8 cellular contexts compared by ENCODE assay signal in the genomic region with DNA sequence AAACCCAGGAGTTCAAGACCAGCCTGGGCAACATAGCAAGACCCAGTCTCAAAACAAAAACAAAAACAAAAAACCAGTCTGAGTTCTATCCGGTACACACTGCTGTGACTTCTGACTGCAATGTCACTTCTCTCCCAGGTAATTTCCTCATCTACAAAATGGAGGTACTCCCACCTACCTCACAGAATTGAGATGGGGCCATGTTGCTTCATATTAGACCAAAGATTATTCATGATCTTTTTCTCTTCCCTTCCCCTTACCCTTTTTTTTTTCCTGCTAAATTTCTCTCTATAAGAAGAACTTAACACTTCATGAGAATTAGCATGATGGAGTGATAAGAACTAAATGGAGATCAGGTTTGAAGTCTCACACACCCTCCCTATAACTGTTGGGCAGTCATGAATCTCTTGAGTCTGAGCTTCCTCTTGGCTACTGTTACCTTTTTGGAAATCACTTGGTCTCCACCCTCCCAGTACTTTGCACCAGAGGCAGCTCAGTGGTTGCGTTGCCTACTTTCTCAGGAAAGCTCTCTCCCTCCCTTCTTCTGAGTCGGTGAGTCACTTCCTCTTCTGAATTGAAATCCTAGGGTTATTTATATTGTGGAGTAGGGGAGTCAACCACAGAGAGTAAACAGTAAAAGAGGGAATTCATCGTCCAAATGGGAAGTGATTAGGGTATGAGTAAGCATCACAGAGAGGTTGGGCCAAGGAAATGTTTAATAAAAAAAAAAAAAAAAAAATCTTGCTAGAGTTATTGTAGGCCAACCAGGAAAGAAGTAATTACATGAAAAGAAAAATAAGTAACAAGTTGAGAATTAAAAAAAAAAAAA. TPM values are rescaled to one million over a fixed set of nuclear protein-coding genes. Genes with fewer than 3 reads are reported as not detected.
A peak's percentile ranks its signal among the peaks of the same experiment; 100 is the strongest.
DNase-seq lines count a peak whose midpoint lies in the region; ATAC-seq, FAIRE-seq and TF ChIP-seq lines count a peak whose summit lies in the region.

No MANE protein-coding gene starts in this region.

- SMC1A ChIA-PET in GM12878 (lab: Charles Lee; ENCODE audit: uncharacterized antibody, unreplicated experiment), result interaction anchor here (1.9 to 4.1 kb wide), 2 partner anchors 34 to 191 kb away, joined by 5 to 14 read pairs; no protein-coding TSS in a partner anchor

- no peaks in the 10 kb centered on the region for H4K20me1 ChIP-seq in GM12878 (ENCODE audit: control insufficient read depth, insufficient read depth)

- H3K4me3 ChIP-seq in GM12878, result no peak overlapping the region
- no peak overlapping the region for H3K4me3 ChIP-seq in kidney (ENCODE audit: low read length in 2 of 2)
- no peak overlapping the region for H3K4me3 ChIP-seq in upper lobe of left lung

- intact Hi-C loops in GM12878 (cut with micrococcal nuclease; ENCODE audit: unreplicated experiment), result no loop called here
- intact Hi-C loops in kidney (cut with DNase I), result no loop called here

- no peak overlapping the region for H3K4me2 ChIP-seq in GM12878 (ENCODE audit: control insufficient read depth, insufficient read depth)

- no TSS peak for BruUV-seq in GM12878 (replicated peaks; lab: Mats Ljungman, UMichigan)

- H3K9ac ChIP-seq in GM12878 (ENCODE audit: control insufficient read depth, insufficient read depth, low read length), result no peak overlapping the region
- no peak overlapping the region for H3K9ac ChIP-seq in kidney (ENCODE audit: low read length in 2 of 2)

- H3K9me3 ChIP-seq in GM12878 (replicated peaks; ENCODE audit: control insufficient read depth, insufficient read depth, low read length), result no peaks in the 10 kb centered on the region
- H3K9me3 ChIP-seq in kidney (ENCODE audit: control insufficient read depth in 1 of 2, low read length in 2 of 2), result no peaks in the 10 kb centered on the region
- H3K9me3 ChIP-seq in upper lobe of left lung, result no peaks in the 10 kb centered on the region

- no peak overlapping the region for H3K27ac ChIP-seq in GM12878 (ENCODE audit: control insufficient read depth, insufficient read depth)
- H3K27ac ChIP-seq in kidney (ENCODE audit: low read depth in 2 of 2, low read length in 2 of 2), result peak overlapping the region; percentile 4 to 20
- peak overlapping the region; percentile 28 to 78 (median 68) for H3K27ac ChIP-seq in upper lobe of left lung

- no peak for FAIRE-seq in GM12878 (lab: Jason Lieb, UNC)
- FAIRE-seq in kidney (lab: Jason Lieb, UNC), result peak; percentile 79

- in situ Hi-C loops in GM12878 (cut with MboI), result no loop called here

- ATAC-seq in GM12878 (no peak), upper lobe of left lung (ENCODE audit: low FRiP score in 2 of 2) (peak; percentile 94 to 96), HG03097 (IDR thresholded peaks at IDR 0.05; ENCODE audit: low FRiP score, unreplicated experiment) (no peak)

- CTCF ChIA-PET in GM12878 (lab: Yijun Ruan, JAX), result interaction anchor here (0.9 to 1.6 kb wide), 4 partner anchors 13 to 182 kb away, joined by 3 to 6 read pairs (median 4); partner anchors contain the start of gene MAP3K5

- POLR2A ChIA-PET in GM12878 (lab: Charles Lee), result interaction anchor here (0.7 kb wide), 1 partner anchor 151 kb away, joined by 5 read pairs; no protein-coding TSS in a partner anchor

- 57% methylated on average over 4 of the region's 4 CpGs for WGBS in GM12878 (ENCODE audit: insufficient coverage, insufficient replicate concordance, low lambda C conversion rate, missing lambda C conversion rate)
- 24 to 26% methylated on average over 4 of the region's 4 CpGs for WGBS in upper lobe of left lung, 2 donors

- DNase-seq in DMS79 treated with DMSO at 0.1 percent for 48 hours (lab: John Stamatoyannopoulos, UW) (peak; percentile 26), DMS79 (lab: John Stamatoyannopoulos, UW) (no peak), NCI-H2196 (lab: John Stamatoyannopoulos, UW; ENCODE audit: unreplicated experiment) (peak; percentile 78), GM12878 (ENCODE audit: low read depth, low spot score) (no peak), kidney (no peak), upper lobe of left lung (peak in 1 of 2 donors; percentile 84), middle frontal gyrus (ENCODE audit: extremely low spot score, low spot score) (no peak)

- no peak overlapping the region for H2AFZ ChIP-seq in GM12878 (ENCODE audit: control insufficient read depth, low read depth, low read length)

- no peak for TF ChIP-seq CTCF in GM12878 (IDR thresholded peaks at IDR 0.05 in 2 of 3, conservative IDR thresholded peaks at IDR 0.05 in 1 of 3; ENCODE audit: control insufficient read depth in 2 of 3, extremely low read depth in 1 of 3, insufficient read depth in 1 of 3, low read depth in 3 of 3, low read length in 3 of 3)
- TF ChIP-seq CTCF in kidney (IDR thresholded peaks at IDR 0.05; ENCODE audit: borderline replicate concordance, extremely low read depth, insufficient read depth), result no peak
- TF ChIP-seq CTCF in upper lobe of left lung (IDR thresholded peaks at IDR 0.05), result no peak

- TF ChIP-seq EP300 in GM12878 (IDR thresholded peaks at IDR 0.05; ENCODE audit: borderline replicate concordance in 1 of 2, control insufficient read depth in 1 of 2, low read depth in 2 of 2, low read length in 2 of 2) (no peak), upper lobe of left lung (IDR thresholded peaks at IDR 0.05) (peak in 2 of 4 donors; percentile 26 to 71)

- RAD21 ChIA-PET in GM12878 (lab: Charles Lee; ENCODE audit: unreplicated experiment), result interaction anchor here (2.0 kb wide), 1 partner anchor 34 kb away, joined by 4 read pairs; no protein-coding TSS in a partner anchor

- no peaks in the 10 kb centered on the region for H3K4me1 ChIP-seq in GM12878 (ENCODE audit: control insufficient read depth, insufficient read depth, low read length)
- H3K4me1 ChIP-seq in kidney (ENCODE audit: control insufficient read depth in 1 of 2, insufficient read depth in 1 of 2, low read depth in 1 of 2, low read length in 2 of 2), result peaks cover 4 to 7% of the 10 kb centered on the region in 2 donors
- peaks cover 23 to 34% (median 25%) of the 10 kb centered on the region in 4 donors for H3K4me1 ChIP-seq in upper lobe of left lung

- H3K36me3 ChIP-seq in GM12878 (ENCODE audit: control insufficient read depth in 2 of 2, insufficient read depth in 2 of 2, low read length in 1 of 2), result peaks cover 2 to 32% of the 10 kb centered on the region in 2 experiments; a peak in 3 of 4 replicates
- H3K36me3 ChIP-seq in kidney (ENCODE audit: control insufficient read depth in 1 of 2, insufficient read depth in 2 of 2, low read length in 2 of 2), result peaks cover 0 to 4% of the 10 kb centered on the region in 2 donors
- H3K36me3 ChIP-seq in upper lobe of left lung, result peaks cover 0 to 10% (median 3%) of the 10 kb centered on the region in 4 donors

- TF ChIP-seq POLR2A in GM12878 (IDR thresholded peaks at IDR 0.05; ENCODE audit: low read depth, low read length) (no peak), upper lobe of left lung (IDR thresholded peaks at IDR 0.05) (no peak)

- H3K27me3 ChIP-seq in GM12878 (replicated peaks in 1 of 2; ENCODE audit: control insufficient read depth in 2 of 2, insufficient read depth in 2 of 2, low read length in 1 of 2) (no peaks in the 10 kb centered on the region), upper lobe of left lung (no peaks in the 10 kb centered on the region)

- no peak for TF ChIP-seq RAD21 in GM12878 (IDR thresholded peaks at IDR 0.05; ENCODE audit: insufficient read depth, low read depth, low read length)

- H3K79me2 ChIP-seq in GM12878 (ENCODE audit: control insufficient read depth, insufficient read depth, low read length), result no peaks in the 10 kb centered on the region

TF ChIP-seq in GM12878, 131 proteins besides CTCF, POLR2A, EP300 and RAD21 (continues in another document):
- TF ChIP-seq ZNF207 (IDR thresholded peaks at IDR 0.05; ENCODE audit: borderline replicate concordance), result no peak
- peak; percentile 17; the same call in 1 of the 2 replicates for TF ChIP-seq RUNX3 (IDR thresholded peaks at IDR 0.05; ENCODE audit: low read length)
- no peak for TF ChIP-seq JUNB (IDR thresholded peaks at IDR 0.05)
- no peak for TF ChIP-seq IRF4 (IDR thresholded peaks at IDR 0.05; ENCODE audit: low read depth, low read length)
- TF ChIP-seq EGR1 (IDR thresholded peaks at IDR 0.05; ENCODE audit: borderline replicate concordance in 1 of 2, low read depth in 2 of 2, low read length in 2 of 2), result no peak
- no peak for TF ChIP-seq TBL1XR1 (IDR thresholded peaks at IDR 0.05; ENCODE audit: low read depth, low read length)
- TF ChIP-seq CREB1 (IDR thresholded peaks at IDR 0.05; ENCODE audit: low read depth), result no peak
- TF ChIP-seq, protein P1, sequence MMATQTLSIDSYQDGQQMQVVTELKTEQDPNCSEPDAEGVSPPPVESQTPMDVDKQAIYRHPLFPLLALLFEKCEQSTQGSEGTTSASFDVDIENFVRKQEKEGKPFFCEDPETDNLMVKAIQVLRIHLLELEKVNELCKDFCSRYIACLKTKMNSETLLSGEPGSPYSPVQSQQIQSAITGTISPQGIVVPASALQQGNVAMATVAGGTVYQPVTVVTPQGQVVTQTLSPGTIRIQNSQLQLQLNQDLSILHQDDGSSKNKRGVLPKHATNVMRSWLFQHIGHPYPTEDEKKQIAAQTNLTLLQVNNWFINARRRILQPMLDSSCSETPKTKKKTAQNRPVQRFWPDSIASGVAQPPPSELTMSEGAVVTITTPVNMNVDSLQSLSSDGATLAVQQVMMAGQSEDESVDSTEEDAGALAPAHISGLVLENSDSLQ (IDR thresholded peaks at IDR 0.05), result no peak
- no peak for TF ChIP-seq HDGF (IDR thresholded peaks at IDR 0.05)
- peak; percentile 42; the same call in 1 of the 2 replicates for TF ChIP-seq SPI1 (IDR thresholded peaks at IDR 0.05; ENCODE audit: borderline replicate concordance, insufficient read depth, low read depth, low read length)

RNA-seq across cellular contexts. Expression of gene MAP7, which starts 59.9 kb away (rescaled TPM):
- 0.25 TPM in 1 of 2 replicates, not detected in the other for total RNA-seq in GM12878 (2013; cell fraction: nucleolus; rRNA removed)
- total RNA-seq in GM12878 (2014; rRNA removed) (0.05 and 0.17 TPM in 2 replicates), GM12878 (2014; rRNA removed; fragmentation: Illumina TruSeq; extraction: Trizol) (0.04 TPM in 1 of 2 replicates, not detected in the other), GM12878 (2021) (0.13 and 0.21 TPM in 2 replicates), kidney (40.0 TPM), upper lobe of left lung (10 to 100 TPM; 18.1 to 26.6 (median 24.2) TPM)
- polyA plus RNA-seq in GM12878 (2011; ENCODE audit: low read depth), result 0.16 TPM
- polyA plus RNA-seq in GM12878 (2011; rRNA removed) (0.09 and 0.10 TPM in 2 replicates), GM12878 (2014; fragmentation: Illumina TruSeq; extraction: Trizol) (0.07 and 0.21 TPM in 2 replicates), GM12878 (2014; fragmentation: Nextera tagmentation; extraction: Ambion mirVana) (not detected), GM12878 (2014; rRNA removed) (0.01 and 0.04 TPM in 2 replicates), GM12878 (2016; fragmentation: Nextera tagmentation; extraction: Ambion mirVana) (under 1 TPM; 0.05 to 0.09 TPM), kidney (ENCODE audit: insufficient read depth, low read depth, low replicate concordance) (16.0 TPM)
- 0.05 and 0.10 TPM in 2 replicates for polyA plus RNA-seq in GM12878 (2011; cell fraction: cytosol; rRNA removed)
- 0.07 and 0.15 TPM in 2 replicates for polyA plus RNA-seq in GM12878 (2011; cell fraction: nucleus; rRNA removed)
- polyA plus RNA-seq in GM12878 (2012), result 0.14 and 0.18 TPM in 2 replicates
- polyA minus RNA-seq in GM12878 (2011; rRNA and poly(A)+ RNA removed), result not detected in 2 replicates
- polyA minus RNA-seq in GM12878 (2011; cell fraction: cytosol; rRNA and poly(A)+ RNA removed), result 0.67 and 0.94 TPM in 2 replicates
- polyA minus RNA-seq in GM12878 (2011; cell fraction: nucleus; rRNA and poly(A)+ RNA removed), result 0.12 and 0.19 TPM in 2 replicates

Comparison
In these comparisons a context has a peak if more than half of its experiments do, and no peak if none do; other contexts are left out.
1. DNase-seq: peak in DMS79 treated with DMSO at 0.1 percent for 48 hours (single experiment) and NCI-H2196 (single experiment); none in DMS79 (single experiment), GM12878 (single experiment), kidney (single experiment) and middle frontal gyrus (single experiment).
2. ATAC-seq: peak in upper lobe of left lung (2 of 2); none in GM12878 (single experiment) and HG03097 (single experiment).
3. RNA of gene MAP7, which starts 59.9 kb away (total RNA-seq): 40.0 TPM in kidney (single experiment) and 18.1 to 26.6 TPM in upper lobe of left lung; 0.04 to 0.25 TPM in GM12878; every median in the first group is over 10 times any median in the second.